Comparison of ENCODE assay signal across 8 cellular contexts in the genomic region with DNA sequence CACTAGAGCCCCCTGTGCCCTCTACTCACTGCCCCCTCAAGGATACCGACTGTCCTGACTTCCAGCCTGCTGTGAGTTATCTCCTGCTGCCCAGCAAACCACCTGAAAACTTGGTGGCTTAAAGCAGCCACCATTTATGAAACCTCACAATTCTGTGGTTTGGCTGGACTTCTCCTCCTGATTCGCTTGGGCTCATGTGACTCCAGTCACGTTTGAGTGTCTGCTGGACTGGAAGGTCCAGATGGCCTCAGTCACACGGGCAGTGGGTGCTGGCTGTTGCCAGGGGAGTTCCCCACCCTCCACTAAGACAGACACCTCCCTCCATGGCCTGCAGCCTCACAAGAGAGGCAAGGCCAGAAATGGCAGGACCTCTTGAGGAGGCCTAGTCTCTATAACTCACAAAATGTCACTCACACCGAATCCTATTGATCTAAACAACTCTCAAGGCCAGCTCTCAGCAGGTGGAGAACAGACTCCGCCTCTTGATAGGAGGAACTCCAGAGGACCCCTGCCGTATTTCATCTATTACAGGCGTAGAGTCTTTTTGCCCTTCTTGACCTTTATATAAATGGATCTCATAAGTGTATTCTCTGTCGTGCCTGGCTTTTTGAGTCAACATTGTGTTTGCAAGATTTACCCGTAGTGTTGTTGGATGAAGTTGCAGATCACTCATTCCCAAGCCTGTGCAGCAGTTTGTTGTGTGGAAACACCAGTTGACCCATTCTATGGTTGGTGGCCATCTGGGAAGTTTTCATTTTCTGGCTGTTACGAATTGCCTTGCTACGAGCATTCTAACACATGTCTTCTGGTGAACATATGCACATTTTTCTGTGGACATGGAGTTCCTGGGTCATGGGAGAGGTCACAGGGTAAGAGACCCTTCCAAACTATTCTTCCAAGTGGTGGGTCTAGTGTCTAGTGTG. TPM values are rescaled to one million over a fixed set of nuclear protein-coding genes. Genes with fewer than 3 reads are reported as not detected.
DNase-seq lines count a peak whose midpoint lies in the region; ATAC-seq and TF ChIP-seq lines count a peak whose summit lies in the region.

No MANE protein-coding gene starts in this region.

- H3K36me3 Mint-ChIP-seq in CD14-positive monocyte (peaks cover 53 to 54% of the 10 kb centered on the region in 2 donors), T-cell (peaks cover 15% of the 10 kb centered on the region)

- H3K9me3 Mint-ChIP-seq in CD14-positive monocyte (no peaks in the 10 kb centered on the region), T-cell (no peaks in the 10 kb centered on the region)

- peaks cover 43% of the 10 kb centered on the region for H3K4me1 Mint-ChIP-seq in CD14-positive monocyte
- peaks cover 38 to 52% (median 49%) of the 10 kb centered on the region in 3 donors for H3K4me1 Mint-ChIP-seq in T-cell

- intact Hi-C loops in CD14-positive monocyte (cut with micrococcal nuclease) (no loop called here), Right ventricle myocardium superior (cut with DNase I) (no loop called here)

- DNase-seq in CD14-positive monocyte (ENCODE audit: low spot score): no peak
- DNase-seq in GM20000 (ENCODE audit: low spot score): peak; percentile 84
- no peak for DNase-seq in Right ventricle myocardium superior
- DNase-seq in ureter (ENCODE audit: low spot score): peak; percentile 61
- DNase-seq in NCI-H1048 (lab: John Stamatoyannopoulos, UW): no peak
- DNase-seq in T-cell: no peak
- no peak for DNase-seq in NCI-H2029 (lab: John Stamatoyannopoulos, UW)

- no peak overlapping the region for H3K4me3 Mint-ChIP-seq in CD14-positive monocyte
- H3K4me3 Mint-ChIP-seq in T-cell: no peak overlapping the region

- CTCF ChIA-PET in T-cell (lab: Charles Lee): interaction anchor here in 1 of 2 donors (0.5 kb wide), 1 partner anchor 1055 kb away, joined by 3 read pairs; no protein-coding TSS in a partner anchor

- peak; percentile 88 for ATAC-seq in HG03460 (IDR thresholded peaks at IDR 0.05; ENCODE audit: unreplicated experiment)
- ATAC-seq in Right ventricle myocardium superior (ENCODE audit: poor library complexity): peak; percentile 13
- no peak for ATAC-seq in T-cell (replicated peaks in 1 of 4)

- H3K27ac Mint-ChIP-seq in CD14-positive monocyte (peak overlapping the region in 6 of 7 donors; percentile 6 to 77 (median 66)), T-cell (peak overlapping the region in 1 of 2 donors; percentile 28)

- POLR2A ChIA-PET in T-cell (lab: Charles Lee): no interaction called here

- TF ChIP-seq CTCF in CD14-positive monocyte (IDR thresholded peaks at IDR 0.05): no peak
- no peak for TF ChIP-seq CTCF in GM20000 (IDR thresholded peaks at IDR 0.05; ENCODE audit: extremely low read depth, missing control alignments)

- no peaks in the 10 kb centered on the region for H3K27me3 Mint-ChIP-seq in CD14-positive monocyte (ENCODE audit: low read depth in 3 of 3)
- no peaks in the 10 kb centered on the region for H3K27me3 Mint-ChIP-seq in T-cell

RNA-seq across cellular contexts. Expression of a gene that starts 48.3 kb away (rescaled TPM):
- polyA plus RNA-seq in CD14-positive monocyte: 1 to 10 TPM; 3.3 to 8.9 TPM
- total RNA-seq in Right ventricle myocardium superior: 44.8 TPM
- total RNA-seq in ureter: 107 TPM
- total RNA-seq in T-cell: 10 to 100 TPM; 16.8 to 27.1 (median 21.2) TPM

Comparison
In these comparisons a context has a peak if more than half of its experiments do, and no peak if none do; other contexts are left out.
1. DNase-seq: peak in GM20000 (single experiment) and ureter (single experiment); none in CD14-positive monocyte (single experiment), Right ventricle myocardium superior (single experiment), NCI-H1048 (single experiment), T-cell (0 of 34) and NCI-H2029 (single experiment).
2. ATAC-seq: peak in HG03460 (single experiment) and Right ventricle myocardium superior (single experiment); none in T-cell (0 of 4).